ENCODE assay signal across 1 cellular context in the genomic region with DNA sequence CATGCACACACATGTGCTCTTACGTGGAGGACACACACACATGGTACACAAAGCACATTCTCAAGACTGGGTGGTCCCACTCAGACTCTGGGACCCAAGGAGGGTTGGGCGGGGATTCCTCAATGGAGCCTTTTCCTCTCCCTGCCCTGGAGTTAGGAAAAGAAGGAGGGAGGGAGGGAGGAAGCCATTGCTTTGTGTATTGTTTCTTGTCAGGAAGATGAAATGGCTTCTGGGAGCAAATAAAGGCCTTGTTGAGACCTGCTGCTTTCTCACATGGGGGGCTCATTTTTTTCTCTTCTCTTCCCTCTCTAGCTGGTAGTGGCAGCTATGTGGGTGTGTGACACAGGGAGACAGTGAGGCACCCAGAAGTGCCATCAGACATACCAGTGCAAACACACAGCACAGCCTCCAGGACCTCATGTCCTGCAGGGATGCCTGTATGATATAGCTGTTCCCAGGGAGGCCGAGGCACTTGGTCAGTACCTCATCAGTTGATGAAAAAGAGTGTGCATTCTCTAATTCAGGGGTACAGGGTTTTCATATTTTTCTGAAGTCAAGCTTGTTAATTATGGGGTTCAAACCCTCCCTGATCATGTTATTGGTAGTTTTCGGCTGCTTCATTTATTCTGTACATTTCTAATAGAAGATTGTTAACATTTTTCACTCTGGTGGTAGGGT.
A peak's percentile ranks its signal among the peaks of the same experiment; 100 is the strongest.
TF ChIP-seq lines count a peak whose summit lies in the region.

No MANE protein-coding gene starts in this region.

TF ChIP-seq in K562, 482 proteins besides CTCF, POLR2A, EP300 and RAD21:
- TF ChIP-seq RFX5 (IDR thresholded peaks at IDR 0.05; ENCODE audit: low read depth, low read length) (no peak), ZNF121 (CRISPR knock-in tag; conservative IDR thresholded peaks at IDR 0.05) (no peak), FOS (IDR thresholded peaks at IDR 0.05; ENCODE audit: extremely low read depth, insufficient read length) (no peak), ASH1L (IDR thresholded peaks at IDR 0.05; ENCODE audit: borderline replicate concordance, low read depth, partially characterized antibody) (no peak), ZNF134 (CRISPR knock-in tag; conservative IDR thresholded peaks at IDR 0.05) (peak; percentile 88), TCFL5 (CRISPR knock-in tag; conservative IDR thresholded peaks at IDR 0.05) (no peak), FOXO4 (CRISPR knock-in tag; IDR thresholded peaks at IDR 0.05) (no peak), ZNF282 (CRISPR knock-in tag; IDR thresholded peaks at IDR 0.05) (no peak), MAFG (tag; conservative IDR thresholded peaks at IDR 0.05) (no peak), SP1 (CRISPR knock-in tag; IDR thresholded peaks at IDR 0.05) (no peak), MCM3 (IDR thresholded peaks at IDR 0.05) (no peak)
- TF ChIP-seq, protein P1, sequence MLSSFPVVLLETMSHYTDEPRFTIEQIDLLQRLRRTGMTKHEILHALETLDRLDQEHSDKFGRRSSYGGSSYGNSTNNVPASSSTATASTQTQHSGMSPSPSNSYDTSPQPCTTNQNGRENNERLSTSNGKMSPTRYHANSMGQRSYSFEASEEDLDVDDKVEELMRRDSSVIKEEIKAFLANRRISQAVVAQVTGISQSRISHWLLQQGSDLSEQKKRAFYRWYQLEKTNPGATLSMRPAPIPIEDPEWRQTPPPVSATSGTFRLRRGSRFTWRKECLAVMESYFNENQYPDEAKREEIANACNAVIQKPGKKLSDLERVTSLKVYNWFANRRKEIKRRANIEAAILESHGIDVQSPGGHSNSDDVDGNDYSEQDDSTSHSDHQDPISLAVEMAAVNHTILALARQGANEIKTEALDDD (IDR thresholded peaks at IDR 0.05) = no peak
- TF ChIP-seq, protein P2, sequence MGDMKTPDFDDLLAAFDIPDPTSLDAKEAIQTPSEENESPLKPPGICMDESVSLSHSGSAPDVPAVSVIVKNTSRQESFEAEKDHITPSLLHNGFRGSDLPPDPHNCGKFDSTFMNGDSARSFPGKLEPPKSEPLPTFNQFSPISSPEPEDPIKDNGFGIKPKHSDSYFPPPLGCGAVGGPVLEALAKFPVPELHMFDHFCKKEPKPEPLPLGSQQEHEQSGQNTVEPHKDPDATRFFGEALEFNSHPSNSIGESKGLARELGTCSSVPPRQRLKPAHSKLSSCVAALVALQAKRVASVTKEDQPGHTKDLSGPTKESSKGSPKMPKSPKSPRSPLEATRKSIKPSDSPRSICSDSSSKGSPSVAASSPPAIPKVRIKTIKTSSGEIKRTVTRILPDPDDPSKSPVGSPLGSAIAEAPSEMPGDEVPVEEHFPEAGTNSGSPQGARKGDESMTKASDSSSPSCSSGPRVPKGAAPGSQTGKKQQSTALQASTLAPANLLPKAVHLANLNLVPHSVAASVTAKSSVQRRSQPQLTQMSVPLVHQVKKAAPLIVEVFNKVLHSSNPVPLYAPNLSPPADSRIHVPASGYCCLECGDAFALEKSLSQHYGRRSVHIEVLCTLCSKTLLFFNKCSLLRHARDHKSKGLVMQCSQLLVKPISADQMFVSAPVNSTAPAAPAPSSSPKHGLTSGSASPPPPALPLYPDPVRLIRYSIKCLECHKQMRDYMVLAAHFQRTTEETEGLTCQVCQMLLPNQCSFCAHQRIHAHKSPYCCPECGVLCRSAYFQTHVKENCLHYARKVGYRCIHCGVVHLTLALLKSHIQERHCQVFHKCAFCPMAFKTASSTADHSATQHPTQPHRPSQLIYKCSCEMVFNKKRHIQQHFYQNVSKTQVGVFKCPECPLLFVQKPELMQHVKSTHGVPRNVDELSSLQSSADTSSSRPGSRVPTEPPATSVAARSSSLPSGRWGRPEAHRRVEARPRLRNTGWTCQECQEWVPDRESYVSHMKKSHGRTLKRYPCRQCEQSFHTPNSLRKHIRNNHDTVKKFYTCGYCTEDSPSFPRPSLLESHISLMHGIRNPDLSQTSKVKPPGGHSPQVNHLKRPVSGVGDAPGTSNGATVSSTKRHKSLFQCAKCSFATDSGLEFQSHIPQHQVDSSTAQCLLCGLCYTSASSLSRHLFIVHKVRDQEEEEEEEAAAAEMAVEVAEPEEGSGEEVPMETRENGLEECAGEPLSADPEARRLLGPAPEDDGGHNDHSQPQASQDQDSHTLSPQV (IDR thresholded peaks at IDR 0.05) = 0 out of 2 replicates have a peak, but pooled peaks have one; percentile 24
- TF ChIP-seq, protein P3, sequence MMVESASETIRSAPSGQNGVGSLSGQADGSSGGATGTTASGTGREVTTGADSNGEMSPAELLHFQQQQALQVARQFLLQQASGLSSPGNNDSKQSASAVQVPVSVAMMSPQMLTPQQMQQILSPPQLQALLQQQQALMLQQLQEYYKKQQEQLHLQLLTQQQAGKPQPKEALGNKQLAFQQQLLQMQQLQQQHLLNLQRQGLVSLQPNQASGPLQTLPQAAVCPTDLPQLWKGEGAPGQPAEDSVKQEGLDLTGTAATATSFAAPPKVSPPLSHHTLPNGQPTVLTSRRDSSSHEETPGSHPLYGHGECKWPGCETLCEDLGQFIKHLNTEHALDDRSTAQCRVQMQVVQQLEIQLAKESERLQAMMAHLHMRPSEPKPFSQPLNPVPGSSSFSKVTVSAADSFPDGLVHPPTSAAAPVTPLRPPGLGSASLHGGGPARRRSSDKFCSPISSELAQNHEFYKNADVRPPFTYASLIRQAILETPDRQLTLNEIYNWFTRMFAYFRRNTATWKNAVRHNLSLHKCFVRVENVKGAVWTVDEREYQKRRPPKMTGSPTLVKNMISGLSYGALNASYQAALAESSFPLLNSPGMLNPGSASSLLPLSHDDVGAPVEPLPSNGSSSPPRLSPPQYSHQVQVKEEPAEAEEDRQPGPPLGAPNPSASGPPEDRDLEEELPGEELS (CRISPR knock-in tag; IDR thresholded peaks at IDR 0.05; ENCODE audit: borderline replicate concordance) = no peak
